Comparison of ENCODE assay signal across 15 cellular contexts in genomic region chr4:137541866-137542648, GRCh38. TPM values are rescaled to one million over a fixed set of nuclear protein-coding genes. Genes with fewer than 3 reads are reported as not detected.
DNase-seq lines count a peak whose midpoint lies in the region; ATAC-seq and TF ChIP-seq lines count a peak whose summit lies in the region.
"Had no signal": no experiment of that assay in that cellular context is flagged by ENCODE, and none has a peak within 500 bp of the region (broad histone marks: within the 10 kb centered on the region; RNA-seq: fewer than 3 reads in every experiment).

No MANE protein-coding gene starts in this region.

- H3K36me3 ChIP-seq in left ventricle myocardium inferior: no peaks in the 10 kb centered on the region
- no peaks in the 10 kb centered on the region for H3K36me3 ChIP-seq in endocrine pancreas (ENCODE audit: control insufficient read depth, insufficient read depth, low read length)
- H3K36me3 ChIP-seq in uterus: no peaks in the 10 kb centered on the region

- no peaks in the 10 kb centered on the region for H3K9me3 Mint-ChIP-seq in nephron progenitor cell

- no peak for TF ChIP-seq CTCF in left ventricle myocardium inferior (IDR thresholded peaks at IDR 0.05; ENCODE audit: borderline replicate concordance)
- TF ChIP-seq CTCF in nephron progenitor cell (IDR thresholded peaks at IDR 0.05): no peak
- TF ChIP-seq CTCF in uterus (IDR thresholded peaks at IDR 0.05): no peak

- DNase-seq in left ventricle myocardium inferior: no peak
- DNase-seq in left ventricle myocardium superior: no peak
- DNase-seq in nephron progenitor cell: no peak
- DNase-seq in uterus: no peak
- DNase-seq in C1 segment of cervical spinal cord (lab: John Stamatoyannopoulos, UW): no peak
- no peak for DNase-seq in GM19240 (ENCODE audit: insufficient read length, low spot score)
- no peak for DNase-seq in hypothalamus (lab: John Stamatoyannopoulos, UW)
- DNase-seq: ACHN; activated T-cell treated with anti-CD3 and anti-CD28 coated beads for 4 hours; erythroblast; islet precursor cell; NCI-H2227 treated with DMSO at 0.1 percent for 48 hours; occipital lobe; stimulated activated naive CD4-positive, alpha-beta T cell treated with Interleukin-2 at 50 U/mL for 16 hours had no signal

- no peak for TF ChIP-seq POLR2A in uterus (IDR thresholded peaks at IDR 0.05)

- H3K27ac ChIP-seq in left ventricle myocardium inferior (replicated peaks) (peak overlapping the region; percentile 40), uterus (peak overlapping the region; percentile 78 to 85)

- no peaks in the 10 kb centered on the region for H3K36me3 Mint-ChIP-seq in nephron progenitor cell (ENCODE audit: low read depth)

- intact Hi-C loops in left ventricle myocardium inferior (cut with micrococcal nuclease) (no loop called here), left ventricle myocardium superior (cut with micrococcal nuclease) (no loop called here), uterus (cut with DNase I; ENCODE audit: low total_unique reads) (no loop called here)

- H3K4me3 Mint-ChIP-seq in nephron progenitor cell: peak overlapping the region; percentile 21

- H3K4me3 ChIP-seq in left ventricle myocardium inferior (peak overlapping the region; percentile 49), endocrine pancreas (ENCODE audit: control insufficient read depth, insufficient read depth, low read length) (peak overlapping the region; percentile 4), uterus (peak overlapping the region; percentile 25 to 34)

- H3K4me1 ChIP-seq in left ventricle myocardium inferior: peaks cover 7% of the 10 kb centered on the region
- H3K4me1 ChIP-seq in endocrine pancreas (ENCODE audit: control insufficient read depth, insufficient read depth, low read length): no peaks in the 10 kb centered on the region
- peaks cover 0 to 4% of the 10 kb centered on the region in 2 donors for H3K4me1 ChIP-seq in uterus

- ATAC-seq in left ventricle myocardium superior: no peak

- H3K9me3 ChIP-seq in left ventricle myocardium inferior (replicated peaks): peaks cover under 1% of the 10 kb centered on the region
- no peaks in the 10 kb centered on the region for H3K9me3 ChIP-seq in endocrine pancreas (ENCODE audit: control insufficient read depth, low read length)
- H3K9me3 ChIP-seq in uterus: no peaks in the 10 kb centered on the region

- no peak overlapping the region for H3K9ac ChIP-seq in endocrine pancreas (ENCODE audit: control insufficient read depth, insufficient read depth, low read length)

- H3K27me3 Mint-ChIP-seq in nephron progenitor cell (ENCODE audit: low read depth, poor library complexity): no peaks in the 10 kb centered on the region

- H3K27me3 ChIP-seq in left ventricle myocardium inferior (ENCODE audit: low read depth) (no peaks in the 10 kb centered on the region), endocrine pancreas (ENCODE audit: control insufficient read depth, insufficient read depth, low read length) (no peaks in the 10 kb centered on the region), uterus (no peaks in the 10 kb centered on the region)

- no peak overlapping the region for H3K27ac Mint-ChIP-seq in nephron progenitor cell

- H3K4me1 Mint-ChIP-seq in nephron progenitor cell: peaks cover 46% of the 10 kb centered on the region

RNA-seq across cellular contexts. Expression of gene PCDH18, which starts 9.8 kb away (rescaled TPM):
- total RNA-seq in left ventricle myocardium inferior: 3.4 TPM
- 3.9 TPM for total RNA-seq in left ventricle myocardium superior
- total RNA-seq in uterus: 100 to 1,000 TPM in 2 of 4 donors, 10 to 100 TPM in 2; 27.5 to 258 (median 107) TPM
